In genomic region chr5:35313296-35313695, GRCh38 we compare ENCODE assay signal across 15 cellular contexts.
DNase-seq lines count a peak whose midpoint lies in the region; ATAC-seq, FAIRE-seq and TF ChIP-seq lines count a peak whose summit lies in the region.
"Had no signal": no experiment of that assay in that cellular context is flagged by ENCODE, and none has a peak within 500 bp of the region (broad histone marks: within the 10 kb centered on the region; RNA-seq: fewer than 3 reads in every experiment).

No MANE protein-coding gene starts in this region.

- H2AFZ ChIP-seq in astrocyte (ENCODE audit: low read depth, low read length) (no peak overlapping the region), keratinocyte (ENCODE audit: control insufficient read depth, low read length) (no peak overlapping the region)

- dilution Hi-C loops in keratinocyte (cut with MboI; ENCODE audit: extremely low pct_ligation_motif_present, low sequenced_read_pairs): no loop called here

- H3K79me2 ChIP-seq in astrocyte (ENCODE audit: insufficient read depth, low read length): no peaks in the 10 kb centered on the region
- no peaks in the 10 kb centered on the region for H3K79me2 ChIP-seq in keratinocyte (ENCODE audit: control insufficient read depth, insufficient read depth, low read length)

- TF ChIP-seq CTCF in astrocyte (IDR thresholded peaks at IDR 0.05; ENCODE audit: insufficient read depth, low read depth, low read length) (no peak), keratinocyte (optimal IDR thresholded peaks at IDR 0.05 in 1 of 3, IDR thresholded peaks at IDR 0.05 in 1 of 3, conservative IDR thresholded peaks at IDR 0.05 in 1 of 3; ENCODE audit: extremely low read depth in 1 of 3, insufficient read depth in 2 of 3, low read length in 3 of 3) (no peak)

- H3K9ac ChIP-seq in astrocyte (ENCODE audit: low read length) (no peak overlapping the region), keratinocyte (ENCODE audit: control insufficient read depth, extremely low read depth, insufficient read depth, low read length) (no peak overlapping the region)

- H3K4me2 ChIP-seq in astrocyte (ENCODE audit: low read length): no peak overlapping the region
- H3K4me2 ChIP-seq in keratinocyte (ENCODE audit: control insufficient read depth, extremely low read depth, insufficient read depth, low read depth, low read length): no peak overlapping the region

- H3K4me3 Mint-ChIP-seq in astrocyte (ENCODE audit: unreplicated experiment): no peak overlapping the region
- H3K4me3 Mint-ChIP-seq: B cell had no signal

- H3K36me3 ChIP-seq in astrocyte (ENCODE audit: insufficient read depth, low read length): no peaks in the 10 kb centered on the region
- H3K36me3 ChIP-seq in keratinocyte (ENCODE audit: control insufficient read depth in 2 of 2, extremely low read depth in 1 of 2, insufficient read depth in 2 of 2, low read length in 2 of 2): no peaks in the 10 kb centered on the region
- H3K36me3 ChIP-seq in H7 (replicated peaks; ENCODE audit: control insufficient read depth, insufficient read depth, low read length): no peaks in the 10 kb centered on the region
- H3K36me3 ChIP-seq: transverse colon had no signal

- no peak overlapping the region for H3K4me3 ChIP-seq in astrocyte (ENCODE audit: insufficient read depth, low read depth, low read length)
- no peak overlapping the region for H3K4me3 ChIP-seq in keratinocyte (ENCODE audit: control insufficient read depth in 2 of 3, extremely low read depth in 1 of 3, insufficient read depth in 2 of 3, low read depth in 1 of 3, low read length in 3 of 3)
- H3K4me3 ChIP-seq in H7 (ENCODE audit: insufficient read depth, low read depth, low read length): no peak overlapping the region
- H3K4me3 ChIP-seq: mucosa of descending colon, transverse colon had no signal

- H3K27ac ChIP-seq in astrocyte (ENCODE audit: low read depth, low read length): no peak overlapping the region
- no peak overlapping the region for H3K27ac ChIP-seq in keratinocyte (ENCODE audit: control insufficient read depth, insufficient read depth, low read length)
- H3K27ac ChIP-seq: transverse colon had no signal

- peaks cover 16% of the 10 kb centered on the region for H3K4me1 Mint-ChIP-seq in astrocyte (ENCODE audit: low read depth, unreplicated experiment)
- H3K4me1 Mint-ChIP-seq: B cell had no signal

- H3K27me3 ChIP-seq in astrocyte (ENCODE audit: insufficient read depth, low read length) (peaks cover 2% of the 10 kb centered on the region), keratinocyte (ENCODE audit: control insufficient read depth, extremely low read depth, insufficient read depth, low read length) (peaks cover 20% of the 10 kb centered on the region), H7 (ENCODE audit: control insufficient read depth, insufficient read depth, low read length) (no peaks in the 10 kb centered on the region)
- H3K27me3 ChIP-seq: transverse colon had no signal

- no peaks in the 10 kb centered on the region for H3K9me1 ChIP-seq in keratinocyte (ENCODE audit: control insufficient read depth, extremely low read depth, insufficient read depth, low read length)

- peak; percentile 42 for DNase-seq in Daoy (ENCODE audit: low read depth)
- DNase-seq in MV-4-11 (lab: John Stamatoyannopoulos, UW): peak; percentile 96
- DNase-seq in astrocyte (ENCODE audit: low read depth): peak; percentile 72
- no peak for DNase-seq in keratinocyte (ENCODE audit: low read depth, low spot score)
- no peak for DNase-seq in NCI-H524 (lab: John Stamatoyannopoulos, UW)
- DNase-seq in H7: no peak
- DNase-seq in activated gamma-delta T cell treated with Interleukin-2 at 50 U/mL for 16 hours: no peak
- DNase-seq: activated CD8-positive, alpha-beta memory T cell treated with anti-CD3 and anti-CD28 coated beads, Interleukin-2, amount 50 U/mL, for 48 hours; effector CD8-positive, alpha-beta T cell; mucosa of descending colon; NCI-H1930; transverse colon had no signal

- no peaks in the 10 kb centered on the region for H3K9me3 ChIP-seq in astrocyte (ENCODE audit: insufficient read depth, low read depth, low read length)
- H3K9me3 ChIP-seq in keratinocyte (ENCODE audit: control insufficient read depth, low read depth, low read length): no peaks in the 10 kb centered on the region
- H3K9me3 ChIP-seq: mucosa of descending colon, transverse colon had no signal

- H3K36me3 Mint-ChIP-seq in astrocyte (ENCODE audit: low read depth, unreplicated experiment): peaks cover 3% of the 10 kb centered on the region

- FAIRE-seq in astrocyte (lab: Jason Lieb, UNC) (no peak), keratinocyte (lab: Jason Lieb, UNC) (peak; percentile 67)
- FAIRE-seq: G401.6 had no signal

- H3K27ac Mint-ChIP-seq in astrocyte (ENCODE audit: unreplicated experiment): no peak overlapping the region
- H3K27ac Mint-ChIP-seq: B cell had no signal

- H3K4me1 ChIP-seq in astrocyte (ENCODE audit: insufficient read depth, low read length): peaks cover 6% of the 10 kb centered on the region
- peaks cover 15% of the 10 kb centered on the region for H3K4me1 ChIP-seq in keratinocyte (ENCODE audit: control insufficient read depth, extremely low read depth, insufficient read depth, low read length)
- H3K4me1 ChIP-seq: transverse colon had no signal

- no peaks in the 10 kb centered on the region for H4K20me1 ChIP-seq in astrocyte (ENCODE audit: insufficient read depth, low read length)
- H4K20me1 ChIP-seq in keratinocyte (ENCODE audit: control insufficient read depth, extremely low read depth, insufficient read depth, low read length): no peaks in the 10 kb centered on the region

- H3K27me3 Mint-ChIP-seq in astrocyte (ENCODE audit: low read depth, unreplicated experiment): no peaks in the 10 kb centered on the region

- H3K9me3 Mint-ChIP-seq in astrocyte (ENCODE audit: unreplicated experiment): no peaks in the 10 kb centered on the region

- ATAC-seq in HG03520 (IDR thresholded peaks at IDR 0.05; ENCODE audit: unreplicated experiment): no peak
- ATAC-seq: mucosa of descending colon had no signal

Comparison
In these comparisons a context has a peak if more than half of its experiments do, and no peak if none do; other contexts are left out.
1. DNase-seq: peak in Daoy (single experiment), MV-4-11 (single experiment) and astrocyte (single experiment); none in keratinocyte (single experiment), NCI-H524 (0 of 2), H7 (single experiment) and activated gamma-delta T cell treated with Interleukin-2 at 50 U/mL for 16 hours (single experiment).